In genomic region chr5:72994578-72994977, GRCh38 we compare ENCODE assay signal across 2 cellular contexts.
TF ChIP-seq lines count a peak whose summit lies in the region.

No MANE protein-coding gene starts in this region.

TF ChIP-seq in HepG2, 621 proteins besides CTCF, POLR2A, EP300 and RAD21:
- no peak for TF ChIP-seq GMEB1 (CRISPR knock-in tag; IDR thresholded peaks at IDR 0.05; ENCODE audit: borderline replicate concordance)

TF ChIP-seq in K562, 482 proteins besides CTCF, POLR2A, EP300 and RAD21:
- TF ChIP-seq DLX4 (CRISPR knock-in tag; IDR thresholded peaks at IDR 0.05) (no peak), ZNF146 (CRISPR knock-in tag; IDR thresholded peaks at IDR 0.05; ENCODE audit: unreplicated experiment) (peak; percentile 96), PTTG1 (tag; IDR thresholded peaks at IDR 0.05; ENCODE audit: low read depth) (no peak), GATA2 (CRISPR knock-in tag; IDR thresholded peaks at IDR 0.05) (0 out of 2 replicates have a peak, but pooled peaks have one; percentile 36), MIER1 (IDR thresholded peaks at IDR 0.05; ENCODE audit: low read depth) (no peak), KDM1A (IDR thresholded peaks at IDR 0.05) (0 out of 4 replicates have a peak, but pooled peaks of 1 of the 2 experiments have one; percentile 27), ADNP (tag; IDR thresholded peaks at IDR 0.05) (0 out of 2 replicates have a peak, but pooled peaks have one; percentile 34), BCOR (IDR thresholded peaks at IDR 0.05) (peak; percentile 48; the same call in 1 of the 2 replicates), RNF219 (CRISPR knock-in tag; IDR thresholded peaks at IDR 0.05) (no peak), ZNF584 (CRISPR knock-in tag; IDR thresholded peaks at IDR 0.05; ENCODE audit: low read depth) (no peak), ZNF407 (IDR thresholded peaks at IDR 0.05; ENCODE audit: low read depth) (no peak), SMARCA5 (IDR thresholded peaks at IDR 0.05) (no peak)
